Comparison of ENCODE assay signal across 31 cellular contexts in genomic region chr22:35681454-35682050, GRCh38. TPM values are rescaled to one million over a fixed set of nuclear protein-coding genes. Genes with fewer than 3 reads are reported as not detected.
"Had no signal": no experiment of that assay in that cellular context is flagged by ENCODE, and none has a peak within 500 bp of the region (broad histone marks: within the 10 kb centered on the region; RNA-seq: fewer than 3 reads in every experiment).

No MANE protein-coding gene starts in this region.

- H3K9me3 ChIP-seq: lower lobe of right lung, neutrophil, prostate gland had no signal

- DNase-seq: activated CD4-positive, alpha-beta T cell treated with anti-CD3 and anti-CD28 coated beads for 4 hours; activated CD4-positive, alpha-beta T cell treated with anti-CD3 and anti-CD28 coated beads, Interleukin-2, amount 50 U/mL, for 4 hours; activated effector memory CD4-positive, alpha-beta T cell treated with Interleukin-2 at 50 U/mL for 16 hours; activated naive CD4-positive, alpha-beta T cell treated with Interleukin-2 at 50 U/mL for 16 hours; activated T-cell treated with anti-CD3 and anti-CD28 coated beads for 4 hours; activated T-cell treated with anti-CD3 and anti-CD28 coated beads, Interleukin-2, amount 50 U/mL, for 72 hours; anterior cingulate cortex; foreskin fibroblast; head of caudate nucleus; hypothalamus; immature natural killer cell; kidney glomerular epithelial cell; left lung; lower lobe of right lung; ovary; retina; stimulated activated CD4-positive, alpha-beta T cell treated with anti-CD3 and anti-CD28 coated beads, Interleukin-12 subunit alpha, Interleukin-12 subunit beta, amount 100 ng/mL, for 4 hours; stimulated activated CD4-positive, alpha-beta T cell treated with anti-CD3 and anti-CD28 coated beads, Interleukin-4, amount 100 ng/mL, for 1 hour; stimulated activated naive CD8-positive, alpha-beta T cell treated with anti-CD3 and anti-CD28 coated beads, Interleukin-15, amount 100 ng/mL, for 72 hours; substantia nigra; T-helper 9 cell; upper lobe of left lung had no signal

- H3K36me3 ChIP-seq: left lung, lower lobe of right lung, neutrophil, ovary, prostate gland, upper lobe of left lung had no signal

- H3K4me1 ChIP-seq: left lung, lower lobe of right lung, prostate gland, upper lobe of left lung had no signal

- H3K27me3 ChIP-seq: left lung, neutrophil, ovary, upper lobe of left lung had no signal

- ATAC-seq: activated T-cell treated with anti-CD3 and anti-CD28 coated beads, Interleukin-2, amount 50 U/mL, for 72 hours; esophagus mucosa; left lung; lower lobe of right lung; sciatic nerve; stimulated activated effector memory CD8-positive, alpha-beta T cell treated with anti-CD3 and anti-CD28 coated beads, Interleukin-12 subunit alpha, Interleukin-12 subunit beta, amount 100 ng/mL, for 72 hours; stimulated activated naive CD8-positive, alpha-beta T cell treated with anti-CD3 and anti-CD28 coated beads, Interleukin-15, amount 100 ng/mL, for 72 hours had no signal

- H3K4me3 ChIP-seq: coronary artery, left lung, lower lobe of right lung, ovary, prostate gland, skin epidermis, upper lobe of left lung had no signal

- H3K27ac ChIP-seq: coronary artery, left lung, lower lobe of right lung, neutrophil, ovary, prostate gland, skin epidermis, upper lobe of left lung, VCaP had no signal

RNA-seq across cellular contexts. Expression of gene APOL5, which starts 36.1 kb away (rescaled TPM):
- polyA plus RNA-seq: endothelial cell of umbilical vein, immature natural killer cell, ovary had no signal
